In genomic region chr1:235945775-235946565, GRCh38 we compare ENCODE assay signal across 1 cellular context.
TF ChIP-seq lines count a peak whose summit lies in the region.

No MANE protein-coding gene starts in this region.

TF ChIP-seq in HepG2, 621 proteins besides CTCF, POLR2A, EP300 and RAD21 (continued from another document and continues in another):
- TF ChIP-seq ZNF275 (CRISPR knock-in tag; IDR thresholded peaks at IDR 0.05; ENCODE audit: borderline replicate concordance) (no peak), TERF1 (CRISPR knock-in tag; IDR thresholded peaks at IDR 0.05) (no peak), ARNT (IDR thresholded peaks at IDR 0.05) (no peak), ZNF256 (CRISPR knock-in tag; conservative IDR thresholded peaks at IDR 0.05) (no peak), RFX1 (IDR thresholded peaks at IDR 0.05) (no peak), SKI (IDR thresholded peaks at IDR 0.05; ENCODE audit: partially characterized antibody) (peak; percentile 53), XRCC5 (optimal IDR thresholded peaks at IDR 0.05; ENCODE audit: low read length) (no peak), CSRNP1 (CRISPR knock-in tag; IDR thresholded peaks at IDR 0.05) (no peak), RFX5 (IDR thresholded peaks at IDR 0.05; ENCODE audit: low read depth, low read length) (no peak), HNF4A (CRISPR knock-in tag; IDR thresholded peaks at IDR 0.05) (peak; percentile 77), KDM5A (IDR thresholded peaks at IDR 0.05; ENCODE audit: borderline replicate concordance, low read length) (no peak), PPARG (CRISPR knock-in tag; conservative IDR thresholded peaks at IDR 0.05) (0 out of 2 replicates have a peak, but pooled peaks have one; percentile 15), FOXJ3 (CRISPR knock-in tag; IDR thresholded peaks at IDR 0.05; ENCODE audit: borderline replicate concordance) (peak; percentile 47; the same call in 1 of the 2 replicates), JUN (CRISPR knock-in tag; IDR thresholded peaks at IDR 0.05) (no peak), SP1 (IDR thresholded peaks at IDR 0.05) (no peak), SP1 (CRISPR knock-in tag; IDR thresholded peaks at IDR 0.05) (no peak), ZNF543 (CRISPR knock-in tag; IDR thresholded peaks at IDR 0.05) (no peak), ZNF318 (CRISPR knock-in tag; IDR thresholded peaks at IDR 0.05) (no peak), ZNF547 (CRISPR knock-in tag; IDR thresholded peaks at IDR 0.05) (no peak), CEBPB (IDR thresholded peaks at IDR 0.05; ENCODE audit: borderline replicate concordance, low read depth, low read length) (no peak), ZNF280B (CRISPR knock-in tag; IDR thresholded peaks at IDR 0.05; ENCODE audit: borderline replicate concordance) (no peak), KLF13 (CRISPR knock-in tag; IDR thresholded peaks at IDR 0.05) (no peak), CEBPZ (IDR thresholded peaks at IDR 0.05; ENCODE audit: low read length) (no peak), ZNF564 (CRISPR knock-in tag; IDR thresholded peaks at IDR 0.05) (no peak), ZNF841 (CRISPR knock-in tag; IDR thresholded peaks at IDR 0.05; ENCODE audit: borderline replicate concordance) (no peak), ZZZ3 (CRISPR knock-in tag; IDR thresholded peaks at IDR 0.05; ENCODE audit: borderline replicate concordance) (no peak), ZBTB7B (CRISPR knock-in tag; IDR thresholded peaks at IDR 0.05) (no peak), ZNF607 (CRISPR knock-in tag; IDR thresholded peaks at IDR 0.05; ENCODE audit: borderline replicate concordance) (no peak), KMT2A (CRISPR knock-in tag; IDR thresholded peaks at IDR 0.05) (no peak)
- TF ChIP-seq, protein P1, sequence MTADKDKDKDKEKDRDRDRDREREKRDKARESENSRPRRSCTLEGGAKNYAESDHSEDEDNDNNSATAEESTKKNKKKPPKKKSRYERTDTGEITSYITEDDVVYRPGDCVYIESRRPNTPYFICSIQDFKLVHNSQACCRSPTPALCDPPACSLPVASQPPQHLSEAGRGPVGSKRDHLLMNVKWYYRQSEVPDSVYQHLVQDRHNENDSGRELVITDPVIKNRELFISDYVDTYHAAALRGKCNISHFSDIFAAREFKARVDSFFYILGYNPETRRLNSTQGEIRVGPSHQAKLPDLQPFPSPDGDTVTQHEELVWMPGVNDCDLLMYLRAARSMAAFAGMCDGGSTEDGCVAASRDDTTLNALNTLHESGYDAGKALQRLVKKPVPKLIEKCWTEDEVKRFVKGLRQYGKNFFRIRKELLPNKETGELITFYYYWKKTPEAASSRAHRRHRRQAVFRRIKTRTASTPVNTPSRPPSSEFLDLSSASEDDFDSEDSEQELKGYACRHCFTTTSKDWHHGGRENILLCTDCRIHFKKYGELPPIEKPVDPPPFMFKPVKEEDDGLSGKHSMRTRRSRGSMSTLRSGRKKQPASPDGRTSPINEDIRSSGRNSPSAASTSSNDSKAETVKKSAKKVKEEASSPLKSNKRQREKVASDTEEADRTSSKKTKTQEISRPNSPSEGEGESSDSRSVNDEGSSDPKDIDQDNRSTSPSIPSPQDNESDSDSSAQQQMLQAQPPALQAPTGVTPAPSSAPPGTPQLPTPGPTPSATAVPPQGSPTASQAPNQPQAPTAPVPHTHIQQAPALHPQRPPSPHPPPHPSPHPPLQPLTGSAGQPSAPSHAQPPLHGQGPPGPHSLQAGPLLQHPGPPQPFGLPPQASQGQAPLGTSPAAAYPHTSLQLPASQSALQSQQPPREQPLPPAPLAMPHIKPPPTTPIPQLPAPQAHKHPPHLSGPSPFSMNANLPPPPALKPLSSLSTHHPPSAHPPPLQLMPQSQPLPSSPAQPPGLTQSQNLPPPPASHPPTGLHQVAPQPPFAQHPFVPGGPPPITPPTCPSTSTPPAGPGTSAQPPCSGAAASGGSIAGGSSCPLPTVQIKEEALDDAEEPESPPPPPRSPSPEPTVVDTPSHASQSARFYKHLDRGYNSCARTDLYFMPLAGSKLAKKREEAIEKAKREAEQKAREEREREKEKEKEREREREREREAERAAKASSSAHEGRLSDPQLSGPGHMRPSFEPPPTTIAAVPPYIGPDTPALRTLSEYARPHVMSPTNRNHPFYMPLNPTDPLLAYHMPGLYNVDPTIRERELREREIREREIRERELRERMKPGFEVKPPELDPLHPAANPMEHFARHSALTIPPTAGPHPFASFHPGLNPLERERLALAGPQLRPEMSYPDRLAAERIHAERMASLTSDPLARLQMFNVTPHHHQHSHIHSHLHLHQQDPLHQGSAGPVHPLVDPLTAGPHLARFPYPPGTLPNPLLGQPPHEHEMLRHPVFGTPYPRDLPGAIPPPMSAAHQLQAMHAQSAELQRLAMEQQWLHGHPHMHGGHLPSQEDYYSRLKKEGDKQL (CRISPR knock-in tag; IDR thresholded peaks at IDR 0.05; ENCODE audit: low read depth): no peak
- TF ChIP-seq, protein P2, sequence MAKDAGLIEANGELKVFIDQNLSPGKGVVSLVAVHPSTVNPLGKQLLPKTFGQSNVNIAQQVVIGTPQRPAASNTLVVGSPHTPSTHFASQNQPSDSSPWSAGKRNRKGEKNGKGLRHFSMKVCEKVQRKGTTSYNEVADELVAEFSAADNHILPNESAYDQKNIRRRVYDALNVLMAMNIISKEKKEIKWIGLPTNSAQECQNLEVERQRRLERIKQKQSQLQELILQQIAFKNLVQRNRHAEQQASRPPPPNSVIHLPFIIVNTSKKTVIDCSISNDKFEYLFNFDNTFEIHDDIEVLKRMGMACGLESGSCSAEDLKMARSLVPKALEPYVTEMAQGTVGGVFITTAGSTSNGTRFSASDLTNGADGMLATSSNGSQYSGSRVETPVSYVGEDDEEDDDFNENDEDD (CRISPR knock-in tag; IDR thresholded peaks at IDR 0.05; ENCODE audit: borderline replicate concordance): no peak; the same call in 1 of the 2 replicates
- TF ChIP-seq, protein P3, sequence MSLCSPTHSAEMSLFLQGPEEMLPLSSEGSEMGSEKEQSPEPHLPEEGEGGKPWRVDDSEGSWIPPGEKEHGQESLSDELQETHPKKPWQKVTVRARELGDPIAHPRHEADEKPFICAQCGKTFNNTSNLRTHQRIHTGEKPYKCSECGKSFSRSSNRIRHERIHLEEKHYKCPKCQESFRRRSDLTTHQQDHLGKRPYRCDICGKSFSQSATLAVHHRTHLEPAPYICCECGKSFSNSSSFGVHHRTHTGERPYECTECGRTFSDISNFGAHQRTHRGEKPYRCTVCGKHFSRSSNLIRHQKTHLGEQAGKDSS (CRISPR knock-in tag; IDR thresholded peaks at IDR 0.05; ENCODE audit: borderline replicate concordance, low read depth): no peak
